ENCODE assay signal across 15 cellular contexts in genomic region chr6:132063204-132063603, GRCh38.
DNase-seq lines count a peak whose midpoint lies in the region; ATAC-seq and TF ChIP-seq lines count a peak whose summit lies in the region.
"Had no signal": no experiment of that assay in that cellular context is flagged by ENCODE, and none has a peak within 500 bp of the region (broad histone marks: within the 10 kb centered on the region; RNA-seq: fewer than 3 reads in every experiment).

No MANE protein-coding gene starts in this region.

- H3K4me3 ChIP-seq in astrocyte of the cerebellum (ENCODE audit: low read depth, low read length), result no peak overlapping the region
- no peak overlapping the region for H3K4me3 ChIP-seq in right atrium auricular region
- no peak overlapping the region for H3K4me3 ChIP-seq in gastrocnemius medialis
- H3K4me3 ChIP-seq: BLaER1 treated with 17β-estradiol and CSF1 and Interleukin-3, amounts not matched to agents 10 nM and 100 nM; heart right ventricle had no signal

- no peaks in the 10 kb centered on the region for H3K27me3 Mint-ChIP-seq in HFFc6 (ENCODE audit: insufficient read depth)
- peaks cover 3% of the 10 kb centered on the region for H3K27me3 Mint-ChIP-seq in activated naive CD8-positive, alpha-beta T cell treated with anti-CD3 and anti-CD28 coated beads for 36 hours
- H3K27me3 Mint-ChIP-seq: activated CD4-positive, alpha-beta memory T cell treated with anti-CD3 and anti-CD28 coated beads for 36 hours had no signal

- ATAC-seq in gastrocnemius medialis (peak; percentile 36 to 59), HG03135 (IDR thresholded peaks at IDR 0.05; ENCODE audit: unreplicated experiment) (no peak)
- ATAC-seq: activated T-cell treated with anti-CD3 and anti-CD28 coated beads, Interleukin-2, amount 50 U/mL, for 72 hours had no signal

- no peak for TF ChIP-seq POLR2A in gastrocnemius medialis (IDR thresholded peaks at IDR 0.05)

- no peaks in the 10 kb centered on the region for H3K9me3 ChIP-seq in right atrium auricular region
- H3K9me3 ChIP-seq in gastrocnemius medialis, result no peaks in the 10 kb centered on the region
- H3K9me3 ChIP-seq: heart right ventricle had no signal

- peak overlapping the region; percentile 18 to 33 for H3K27ac ChIP-seq in right atrium auricular region
- peak overlapping the region in 1 of 4 donors; percentile 41 for H3K27ac ChIP-seq in gastrocnemius medialis
- H3K27ac ChIP-seq: BLaER1 treated with 17β-estradiol and CSF1 and Interleukin-3, amounts not matched to agents 10 nM and 100 nM had no signal

- H3K27me3 ChIP-seq in right atrium auricular region (no peaks in the 10 kb centered on the region), gastrocnemius medialis (no peaks in the 10 kb centered on the region)
- H3K27me3 ChIP-seq: BLaER1 treated with 17β-estradiol and CSF1 and Interleukin-3, amounts not matched to agents 10 nM and 100 nM; heart right ventricle had no signal

- peak overlapping the region; percentile 83 for H3K27ac Mint-ChIP-seq in HFFc6
- H3K27ac Mint-ChIP-seq in activated naive CD8-positive, alpha-beta T cell treated with anti-CD3 and anti-CD28 coated beads for 36 hours, result no peak overlapping the region
- H3K27ac Mint-ChIP-seq: activated CD4-positive, alpha-beta memory T cell treated with anti-CD3 and anti-CD28 coated beads for 36 hours; activated T-cell treated with anti-CD3 and anti-CD28 coated beads, Interleukin-2, amount 50 U/mL, for 72 hours had no signal

- intact Hi-C loops in gastrocnemius medialis (cut with DNase I; ENCODE audit: low total_unique reads), result no loop called here

- DNase-seq in HFFc6 (no peak), astrocyte of the cerebellum (ENCODE audit: low read depth) (peak; percentile 49), right atrium auricular region (ENCODE audit: low spot score) (no peak), gastrocnemius medialis (no peak), NCI-H2227 treated with DMSO at 0.1 percent for 48 hours (lab: John Stamatoyannopoulos, UW) (no peak), RKO (ENCODE audit: low spot score) (no peak)
- DNase-seq in activated naive CD8-positive, alpha-beta T cell treated with anti-CD3 and anti-CD28 coated beads for 36 hours, result no peak
- DNase-seq: activated CD4-positive, alpha-beta memory T cell treated with anti-CD3 and anti-CD28 coated beads for 36 hours; activated T-cell treated with anti-CD3 and anti-CD28 coated beads, Interleukin-2, amount 50 U/mL, for 72 hours; DMS153; heart right ventricle; NCI-H1436 treated with DMSO at 0.1 percent for 48 hours; posterior cingulate gyrus had no signal

- in situ Hi-C loops in astrocyte of the cerebellum (cut with HindIII; ENCODE audit: low sequenced_read_pairs), result no loop called here
- in situ Hi-C loops in gastrocnemius medialis (cut with MboI; ENCODE audit: low sequenced_read_pairs in 4 of 4), result no loop called here

- no peak for TF ChIP-seq CTCF in HFFc6 (IDR thresholded peaks at IDR 0.05)
- TF ChIP-seq CTCF in astrocyte of the cerebellum (IDR thresholded peaks at IDR 0.05; ENCODE audit: low read depth, low read length, missing control alignments), result no peak
- TF ChIP-seq CTCF in right atrium auricular region (IDR thresholded peaks at IDR 0.05), result no peak
- TF ChIP-seq CTCF in gastrocnemius medialis (IDR thresholded peaks at IDR 0.05 in 4 of 5, conservative IDR thresholded peaks at IDR 0.05 in 1 of 5), result no peak

- peak overlapping the region; percentile 45 for H3K4me3 Mint-ChIP-seq in HFFc6
- no peak overlapping the region for H3K4me3 Mint-ChIP-seq in activated naive CD8-positive, alpha-beta T cell treated with anti-CD3 and anti-CD28 coated beads for 36 hours
- H3K4me3 Mint-ChIP-seq: activated CD4-positive, alpha-beta memory T cell treated with anti-CD3 and anti-CD28 coated beads for 36 hours; activated T-cell treated with anti-CD3 and anti-CD28 coated beads, Interleukin-2, amount 50 U/mL, for 72 hours had no signal

- H3K4me1 ChIP-seq in right atrium auricular region (peaks cover 0 to 46% of the 10 kb centered on the region in 2 donors), gastrocnemius medialis (no peaks in the 10 kb centered on the region)

- H3K4me1 Mint-ChIP-seq in HFFc6 (ENCODE audit: low read depth), result peaks cover 91% of the 10 kb centered on the region
- no peaks in the 10 kb centered on the region for H3K4me1 Mint-ChIP-seq in activated naive CD8-positive, alpha-beta T cell treated with anti-CD3 and anti-CD28 coated beads for 36 hours

- H3K36me3 ChIP-seq in right atrium auricular region, result no peaks in the 10 kb centered on the region
- no peaks in the 10 kb centered on the region for H3K36me3 ChIP-seq in gastrocnemius medialis
- H3K36me3 ChIP-seq: BLaER1 treated with 17β-estradiol and CSF1 and Interleukin-3, amounts not matched to agents 10 nM and 100 nM; heart right ventricle had no signal

- no peaks in the 10 kb centered on the region for H3K9me3 Mint-ChIP-seq in HFFc6
- no peaks in the 10 kb centered on the region for H3K9me3 Mint-ChIP-seq in activated naive CD8-positive, alpha-beta T cell treated with anti-CD3 and anti-CD28 coated beads for 36 hours
- H3K9me3 Mint-ChIP-seq: activated CD4-positive, alpha-beta memory T cell treated with anti-CD3 and anti-CD28 coated beads for 36 hours had no signal

- H3K36me3 Mint-ChIP-seq in HFFc6 (ENCODE audit: low read depth), result peaks cover 5% of the 10 kb centered on the region; the same call in 1 of the 2 replicates
- H3K36me3 Mint-ChIP-seq in activated naive CD8-positive, alpha-beta T cell treated with anti-CD3 and anti-CD28 coated beads for 36 hours, result no peaks in the 10 kb centered on the region
- H3K36me3 Mint-ChIP-seq: activated CD4-positive, alpha-beta memory T cell treated with anti-CD3 and anti-CD28 coated beads for 36 hours had no signal
